In genomic region chr6:31568537-31568961, GRCh38 we compare ENCODE assay signal across 1 cellular context.
A peak's percentile ranks its signal among the peaks of the same experiment; 100 is the strongest.
TF ChIP-seq lines count a peak whose summit lies in the region.

No MANE protein-coding gene starts in this region.

TF ChIP-seq in K562, 482 proteins besides CTCF, POLR2A, EP300 and RAD21:
- TF ChIP-seq BHLHE40 (IDR thresholded peaks at IDR 0.05; ENCODE audit: low read length) (peak; percentile 80), HBP1 (CRISPR knock-in tag; IDR thresholded peaks at IDR 0.05) (0 out of 2 replicates have a peak, but pooled peaks have one; percentile 27), MAFK (IDR thresholded peaks at IDR 0.05; ENCODE audit: low read length) (no peak), MEIS2 (IDR thresholded peaks at IDR 0.05; ENCODE audit: partially characterized antibody) (no peak), CTBP1 (IDR thresholded peaks at IDR 0.05; ENCODE audit: borderline replicate concordance) (0 out of 2 replicates have a peak, but pooled peaks have one; percentile 20), RCOR1 (IDR thresholded peaks at IDR 0.05; ENCODE audit: borderline replicate concordance in 1 of 2, low read depth in 2 of 2, low read length in 2 of 2) (peak in 1 of 2 experiments; percentile 76; a peak in 2 of 4 replicates), USF1 (CRISPR knock-in tag; IDR thresholded peaks at IDR 0.05) (peak; percentile 28; the same call in 1 of the 2 replicates), CREB1 (IDR thresholded peaks at IDR 0.05) (no peak), CREB1 (CRISPR knock-in tag; IDR thresholded peaks at IDR 0.05) (0 out of 2 replicates have a peak, but pooled peaks have one; percentile 17), ZBTB26 (CRISPR knock-in tag; IDR thresholded peaks at IDR 0.05) (0 out of 2 replicates have a peak, but pooled peaks have one; percentile 71), USF2 (CRISPR knock-in tag; IDR thresholded peaks at IDR 0.05) (peak; percentile 18; the same call in 1 of the 2 replicates), TEAD1 (CRISPR knock-in tag; IDR thresholded peaks at IDR 0.05) (no peak), THRB (CRISPR knock-in tag; conservative IDR thresholded peaks at IDR 0.05) (0 out of 2 replicates have a peak, but pooled peaks have one; percentile 61)
TF ChIP-seq in K562: peak in this region for 9.
